ENCODE assay signal across 23 cellular contexts in the genomic region with DNA sequence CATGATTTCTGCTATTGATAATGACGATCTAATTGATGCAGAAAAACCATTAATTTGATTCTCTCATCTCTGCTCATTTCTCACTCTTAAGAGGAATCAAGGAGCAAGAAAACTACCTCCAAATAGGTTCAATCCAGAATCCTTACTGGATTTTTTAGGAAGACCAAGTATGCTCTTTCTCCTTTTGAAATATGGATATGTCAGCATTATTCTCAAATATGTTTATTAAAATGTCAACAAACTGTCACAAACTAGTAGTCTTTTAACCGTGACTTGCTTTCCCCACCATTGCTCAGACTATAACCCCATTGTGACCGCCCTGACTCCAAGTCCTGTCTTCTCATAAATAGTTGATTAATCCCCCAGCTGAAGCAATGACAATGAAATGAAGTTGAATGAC. TPM values are rescaled to one million over a fixed set of nuclear protein-coding genes. Genes with fewer than 3 reads are reported as not detected.
DNase-seq lines count a peak whose midpoint lies in the region; ATAC-seq, FAIRE-seq and TF ChIP-seq lines count a peak whose summit lies in the region.
"Had no signal": no experiment of that assay in that cellular context is flagged by ENCODE, and none has a peak within 500 bp of the region (broad histone marks: within the 10 kb centered on the region; RNA-seq: fewer than 3 reads in every experiment).

No MANE protein-coding gene starts in this region.

- peaks cover 9% of the 10 kb centered on the region for H3K4me1 Mint-ChIP-seq in type B pancreatic cell (ENCODE audit: unreplicated experiment)

- H3K9me3 ChIP-seq in A549 (no peaks in the 10 kb centered on the region), WERI-Rb-1 (ENCODE audit: severe bottlenecking) (no peaks in the 10 kb centered on the region), esophagus muscularis mucosa (no peaks in the 10 kb centered on the region)
- H3K9me3 ChIP-seq: BE2C had no signal

- ATAC-seq in A549 (no peak), GM21360 (IDR thresholded peaks at IDR 0.05; ENCODE audit: unreplicated experiment) (no peak), GM18502 (IDR thresholded peaks at IDR 0.05; ENCODE audit: poor library complexity, unreplicated experiment) (no peak)
- ATAC-seq: HCT116 had no signal

- POLR2A ChIA-PET in A549 (lab: Yijun Ruan, JAX), result no interaction called here

- H3K27ac ChIP-seq in A549 (no peak overlapping the region), WERI-Rb-1 (peak overlapping the region; percentile 98; the same call in 1 of the 2 replicates), esophagus muscularis mucosa (replicated peaks in 1 of 4) (no peak overlapping the region)

- peaks cover 11% of the 10 kb centered on the region for H3K36me3 ChIP-seq in WERI-Rb-1
- H3K36me3 ChIP-seq in esophagus muscularis mucosa, result no peaks in the 10 kb centered on the region
- H3K36me3 ChIP-seq: BE2C had no signal

- H3K4me1 ChIP-seq in A549 (peaks cover 11% of the 10 kb centered on the region), esophagus muscularis mucosa (peaks cover 0 to 16% (median 13%) of the 10 kb centered on the region in 4 donors)
- H3K4me1 ChIP-seq: BE2C had no signal

- DNase-seq in A549 (ENCODE audit: low read depth in 1 of 2, low spot score in 1 of 2) (no peak), WERI-Rb-1 (no peak), esophagus muscularis mucosa (ENCODE audit: extremely low spot score) (peak; percentile 3), type B pancreatic cell (ENCODE audit: extremely low spot score, unreplicated experiment) (no peak)
- DNase-seq: ACHN; BE2C; C1 segment of cervical spinal cord; CD4-positive, CD25-positive, alpha-beta regulatory T cell; CD8-positive, alpha-beta memory T cell; COR-L47; DMS 273 treated with DMSO at 0.1 percent for 48 hours; DMS53; DND-41; EL; GOT3; H7; HFFc6 had no signal

- no peak overlapping the region for H3K4me3 ChIP-seq in A549
- no peak overlapping the region for H3K4me3 ChIP-seq in WERI-Rb-1 (ENCODE audit: low read depth, low read length)
- no peak overlapping the region for H3K4me3 ChIP-seq in esophagus muscularis mucosa

- FAIRE-seq in A549 (lab: Jason Lieb, UNC), result no peak
- FAIRE-seq: GM12891, HTR-8/SVneo had no signal

- TF ChIP-seq EP300 in A549 (IDR thresholded peaks at IDR 0.05) (no peak), esophagus muscularis mucosa (IDR thresholded peaks at IDR 0.05) (no peak)

- CTCF ChIA-PET in A549 (lab: Yijun Ruan, JAX), result no interaction called here

- H3K36me3 Mint-ChIP-seq in type B pancreatic cell, result no peaks in the 10 kb centered on the region
- H3K36me3 Mint-ChIP-seq: CD4-positive, CD25-positive, alpha-beta regulatory T cell; CD8-positive, alpha-beta memory T cell had no signal

- intact Hi-C loops in esophagus muscularis mucosa (cut with DNase I), result no loop called here

- H3K9me3 Mint-ChIP-seq in type B pancreatic cell, result no peaks in the 10 kb centered on the region
- H3K9me3 Mint-ChIP-seq: CD4-positive, CD25-positive, alpha-beta regulatory T cell; CD8-positive, alpha-beta memory T cell; HFFc6 had no signal

- H3K27ac Mint-ChIP-seq in type B pancreatic cell, result no peak overlapping the region
- H3K27ac Mint-ChIP-seq: CD4-positive, CD25-positive, alpha-beta regulatory T cell; CD8-positive, alpha-beta memory T cell; HFFc6 had no signal

- peak overlapping the region; percentile 4 for H3K4me3 Mint-ChIP-seq in type B pancreatic cell
- H3K4me3 Mint-ChIP-seq: HFFc6 had no signal

- peaks cover 32% of the 10 kb centered on the region for H3K27me3 Mint-ChIP-seq in type B pancreatic cell

- no peak for TF ChIP-seq RAD21 in A549 (conservative IDR thresholded peaks at IDR 0.05 in 1 of 2, IDR thresholded peaks at IDR 0.05 in 1 of 2)

- 79% methylated on average over 3 of the region's 3 CpGs for WGBS in A549 (ENCODE audit: missing lambda C conversion rate)
- 72% methylated on average over 3 of the region's 3 CpGs for WGBS in esophagus muscularis mucosa

- TF ChIP-seq CTCF in A549 (IDR thresholded peaks at IDR 0.05) (no peak), WERI-Rb-1 (IDR thresholded peaks at IDR 0.05; ENCODE audit: low read depth, low read length) (no peak), esophagus muscularis mucosa (IDR thresholded peaks at IDR 0.05) (no peak), type B pancreatic cell (conservative IDR thresholded peaks at IDR 0.05) (no peak)

- H3K27me3 ChIP-seq in WERI-Rb-1 (ENCODE audit: insufficient read depth, low read depth, severe bottlenecking), result no peaks in the 10 kb centered on the region
- H3K27me3 ChIP-seq in esophagus muscularis mucosa, result no peaks in the 10 kb centered on the region
- H3K27me3 ChIP-seq: BE2C had no signal

- TF ChIP-seq POLR2A in A549 (IDR thresholded peaks at IDR 0.05; ENCODE audit: low read length) (no peak), esophagus muscularis mucosa (IDR thresholded peaks at IDR 0.05; ENCODE audit: low read depth) (no peak)

- no peak overlapping the region for H3K4me2 ChIP-seq in A549

TF ChIP-seq in A549, 52 proteins besides CTCF, POLR2A, EP300 and RAD21:
- TF ChIP-seq HES2 (IDR thresholded peaks at IDR 0.05) (no peak), CEBPB (IDR thresholded peaks at IDR 0.05) (no peak), MAFK (IDR thresholded peaks at IDR 0.05; ENCODE audit: partially characterized antibody) (peak; percentile 93)

RNA-seq across cellular contexts. Expression of gene ATOH7, which starts 1.1 kb away (rescaled TPM):
- polyA plus RNA-seq in A549 (2011; rRNA removed) (0.16 and 0.27 TPM in 2 replicates), A549 (2017; fragmentation: RNase III; extraction: RNeasy Plus Mini Kit Qiagen cat#74134 plus additional on column Dnase treatment) (0.08 to 0.18 TPM (median 0.09 TPM) in 3 replicates)
- polyA plus RNA-seq in A549 (2012; cell fraction: cytosol; rRNA removed), result 0.41 and 0.47 TPM in 2 replicates
- 0.43 TPM in 2 replicates for polyA plus RNA-seq in A549 (2012; cell fraction: nucleus; rRNA removed)
- not detected in 2 replicates for polyA minus RNA-seq in A549 (2011; rRNA and poly(A)+ RNA removed)
- total RNA-seq in esophagus muscularis mucosa (not detected), type B pancreatic cell (ENCODE audit: low replicate concordance) (0.31 and 0.60 TPM in 2 replicates)
- total RNA-seq: A172; CD4-positive, CD25-positive, alpha-beta regulatory T cell; CD8-positive, alpha-beta memory T cell; H7 had no signal
- polyA plus RNA-seq: CD4-positive, CD25-positive, alpha-beta regulatory T cell; CD8-positive, alpha-beta memory T cell had no signal
